In genomic region chr15:77094397-77095030, GRCh38 we compare ENCODE assay signal across 17 cellular contexts. TPM values are rescaled to one million over a fixed set of nuclear protein-coding genes. Genes with fewer than 3 reads are reported as not detected.
DNase-seq lines count a peak whose midpoint lies in the region; ATAC-seq and TF ChIP-seq lines count a peak whose summit lies in the region.
"Had no signal": no experiment of that assay in that cellular context is flagged by ENCODE, and none has a peak within 500 bp of the region (broad histone marks: within the 10 kb centered on the region; RNA-seq: fewer than 3 reads in every experiment).

No MANE protein-coding gene starts in this region.

- H3K4me3 ChIP-seq in thyroid gland (replicated peaks in 1 of 3) (no peak overlapping the region), gastroesophageal sphincter (no peak overlapping the region)
- H3K4me3 ChIP-seq: gastrocnemius medialis had no signal

- no peak overlapping the region for H3K27ac Mint-ChIP-seq in activated naive CD8-positive, alpha-beta T cell treated with anti-CD3 and anti-CD28 coated beads, Interleukin-2, amount 50 U/mL, for 24 hours
- no peak overlapping the region for H3K27ac Mint-ChIP-seq in activated naive CD8-positive, alpha-beta T cell treated with anti-CD3 and anti-CD28 coated beads for 36 hours
- H3K27ac Mint-ChIP-seq in type B pancreatic cell = peak overlapping the region; percentile 91
- H3K27ac Mint-ChIP-seq: activated naive CD8-positive, alpha-beta T cell; dendritic cell treated with granulocyte-macrophage colony-stimulating factor and Interleukin-4, amounts not matched to agents 40 ng/mL and 50 ng/mL, for 4 days; natural killer cell treated with Interleukin-12 subunit alpha and Interleukin-12 subunit beta and Interleukin-15 and Interleukin-18, amount 100 ng/mL, for 72 hours had no signal

- H3K9me3 ChIP-seq in thyroid gland (no peaks in the 10 kb centered on the region), gastroesophageal sphincter (no peaks in the 10 kb centered on the region)
- H3K9me3 ChIP-seq: gastrocnemius medialis had no signal

- intact Hi-C loops in thyroid gland (cut with DNase I) = no loop called here

- ATAC-seq in activated naive CD8-positive, alpha-beta T cell treated with anti-CD3 and anti-CD28 coated beads, Interleukin-2, amount 50 U/mL, for 24 hours = no peak
- no peak for ATAC-seq in GM21619 (IDR thresholded peaks at IDR 0.05; ENCODE audit: unreplicated experiment)
- no peak for ATAC-seq in gastroesophageal sphincter
- ATAC-seq: gastrocnemius medialis; left cardiac atrium; natural killer cell treated with Interleukin-12 subunit alpha and Interleukin-12 subunit beta and Interleukin-15 and Interleukin-18, amount 100 ng/mL, for 72 hours had no signal

- H3K4me1 ChIP-seq in thyroid gland = no peaks in the 10 kb centered on the region
- H3K4me1 ChIP-seq in gastroesophageal sphincter = no peaks in the 10 kb centered on the region
- H3K4me1 ChIP-seq: gastrocnemius medialis had no signal

- WGBS in thyroid gland, 2 donors = 80 to 91% methylated on average over 11 of the region's 11 CpGs
- 85 to 87% methylated on average over 6 to 7 of the region's 11 CpGs for WGBS in gastroesophageal sphincter (ENCODE audit: low coverage in 1 of 2), 2 donors

- H3K4me3 Mint-ChIP-seq in activated naive CD8-positive, alpha-beta T cell treated with anti-CD3 and anti-CD28 coated beads, Interleukin-2, amount 50 U/mL, for 24 hours = no peak overlapping the region
- no peak overlapping the region for H3K4me3 Mint-ChIP-seq in activated naive CD8-positive, alpha-beta T cell treated with anti-CD3 and anti-CD28 coated beads for 36 hours
- H3K4me3 Mint-ChIP-seq in type B pancreatic cell = no peak overlapping the region
- H3K4me3 Mint-ChIP-seq: activated naive CD8-positive, alpha-beta T cell; dendritic cell treated with granulocyte-macrophage colony-stimulating factor and Interleukin-4, amounts not matched to agents 40 ng/mL and 50 ng/mL, for 4 days; natural killer cell treated with Interleukin-12 subunit alpha and Interleukin-12 subunit beta and Interleukin-15 and Interleukin-18, amount 100 ng/mL, for 72 hours had no signal

- H3K27ac ChIP-seq in thyroid gland = no peak overlapping the region
- H3K27ac ChIP-seq in gastroesophageal sphincter = no peak overlapping the region
- H3K27ac ChIP-seq: gastrocnemius medialis had no signal

- TF ChIP-seq CTCF in LNCAP (IDR thresholded peaks at IDR 0.05) (peak; percentile 24; the same call in 1 of the 2 replicates), type B pancreatic cell (conservative IDR thresholded peaks at IDR 0.05) (peak; percentile 46), thyroid gland (IDR thresholded peaks at IDR 0.05) (no peak), gastroesophageal sphincter (IDR thresholded peaks at IDR 0.05) (no peak)

- TF ChIP-seq POLR2A in thyroid gland (IDR thresholded peaks at IDR 0.05) (no peak), gastroesophageal sphincter (IDR thresholded peaks at IDR 0.05) (no peak)

- H3K27me3 ChIP-seq in thyroid gland (no peaks in the 10 kb centered on the region), gastroesophageal sphincter (no peaks in the 10 kb centered on the region)
- H3K27me3 ChIP-seq: gastrocnemius medialis had no signal

- no peak for TF ChIP-seq EP300 in gastroesophageal sphincter (IDR thresholded peaks at IDR 0.05)

- H3K27me3 Mint-ChIP-seq in activated naive CD8-positive, alpha-beta T cell treated with anti-CD3 and anti-CD28 coated beads, Interleukin-2, amount 50 U/mL, for 24 hours = no peaks in the 10 kb centered on the region
- no peaks in the 10 kb centered on the region for H3K27me3 Mint-ChIP-seq in activated naive CD8-positive, alpha-beta T cell treated with anti-CD3 and anti-CD28 coated beads for 36 hours
- H3K27me3 Mint-ChIP-seq in type B pancreatic cell = peaks cover 4% of the 10 kb centered on the region
- H3K27me3 Mint-ChIP-seq: activated naive CD8-positive, alpha-beta T cell; dendritic cell treated with granulocyte-macrophage colony-stimulating factor and Interleukin-4, amounts not matched to agents 40 ng/mL and 50 ng/mL, for 4 days; natural killer cell treated with Interleukin-12 subunit alpha and Interleukin-12 subunit beta and Interleukin-15 and Interleukin-18, amount 100 ng/mL, for 72 hours had no signal

- H3K36me3 ChIP-seq in thyroid gland (no peaks in the 10 kb centered on the region), gastroesophageal sphincter (no peaks in the 10 kb centered on the region)
- H3K36me3 ChIP-seq: gastrocnemius medialis had no signal

- no peaks in the 10 kb centered on the region for H3K36me3 Mint-ChIP-seq in activated naive CD8-positive, alpha-beta T cell treated with anti-CD3 and anti-CD28 coated beads, Interleukin-2, amount 50 U/mL, for 24 hours (ENCODE audit: low read depth)
- no peaks in the 10 kb centered on the region for H3K36me3 Mint-ChIP-seq in activated naive CD8-positive, alpha-beta T cell treated with anti-CD3 and anti-CD28 coated beads for 36 hours
- no peaks in the 10 kb centered on the region for H3K36me3 Mint-ChIP-seq in type B pancreatic cell
- H3K36me3 Mint-ChIP-seq: activated naive CD8-positive, alpha-beta T cell; natural killer cell treated with Interleukin-12 subunit alpha and Interleukin-12 subunit beta and Interleukin-15 and Interleukin-18, amount 100 ng/mL, for 72 hours had no signal

- DNase-seq in activated naive CD8-positive, alpha-beta T cell treated with anti-CD3 and anti-CD28 coated beads, Interleukin-2, amount 50 U/mL, for 24 hours = peak; percentile 35
- DNase-seq in activated naive CD8-positive, alpha-beta T cell treated with anti-CD3 and anti-CD28 coated beads for 36 hours = no peak
- DNase-seq in cerebellar cortex (ENCODE audit: low spot score) (peak; percentile 21), type B pancreatic cell (ENCODE audit: extremely low spot score, unreplicated experiment) (no peak), thyroid gland (no peak)
- DNase-seq: gastrocnemius medialis, left cardiac atrium, NCI-H187 treated with DMSO at 0.1 percent for 48 hours, small intestine, T-helper 2 cell, trophoblast cell had no signal

- H3K4me1 Mint-ChIP-seq in activated naive CD8-positive, alpha-beta T cell treated with anti-CD3 and anti-CD28 coated beads, Interleukin-2, amount 50 U/mL, for 24 hours = no peaks in the 10 kb centered on the region
- no peaks in the 10 kb centered on the region for H3K4me1 Mint-ChIP-seq in activated naive CD8-positive, alpha-beta T cell treated with anti-CD3 and anti-CD28 coated beads for 36 hours
- H3K4me1 Mint-ChIP-seq in type B pancreatic cell (ENCODE audit: unreplicated experiment) = peaks cover 25% of the 10 kb centered on the region

- no peaks in the 10 kb centered on the region for H3K9me3 Mint-ChIP-seq in activated naive CD8-positive, alpha-beta T cell treated with anti-CD3 and anti-CD28 coated beads, Interleukin-2, amount 50 U/mL, for 24 hours
- H3K9me3 Mint-ChIP-seq in activated naive CD8-positive, alpha-beta T cell treated with anti-CD3 and anti-CD28 coated beads for 36 hours = no peaks in the 10 kb centered on the region
- H3K9me3 Mint-ChIP-seq in type B pancreatic cell = no peaks in the 10 kb centered on the region
- H3K9me3 Mint-ChIP-seq: dendritic cell treated with granulocyte-macrophage colony-stimulating factor and Interleukin-4, amounts not matched to agents 40 ng/mL and 50 ng/mL, for 4 days; natural killer cell treated with Interleukin-12 subunit alpha and Interleukin-12 subunit beta and Interleukin-15 and Interleukin-18, amount 100 ng/mL, for 72 hours had no signal

RNA-seq across cellular contexts. Expression of gene TSPAN3, which starts 23.6 kb away (rescaled TPM):
- 10 to 100 TPM; 40.6 to 43.1 TPM for total RNA-seq in activated naive CD8-positive, alpha-beta T cell treated with anti-CD3 and anti-CD28 coated beads for 36 hours
- total RNA-seq in type B pancreatic cell (ENCODE audit: low replicate concordance) (288 and 377 TPM in 2 replicates), thyroid gland (100 to 1,000 TPM; 330 to 637 (median 593) TPM), gastroesophageal sphincter (100 to 1,000 TPM; 163 to 205 (median 171) TPM)

Comparison
In these comparisons a context has a peak if more than half of its experiments do, and no peak if none do; other contexts are left out.
1. DNase-seq: peak in activated naive CD8-positive, alpha-beta T cell treated with anti-CD3 and anti-CD28 coated beads, Interleukin-2, amount 50 U/mL, for 24 hours (single experiment) and cerebellar cortex (single experiment); none in activated naive CD8-positive, alpha-beta T cell treated with anti-CD3 and anti-CD28 coated beads for 36 hours (single experiment), type B pancreatic cell (single experiment) and thyroid gland (0 of 2).
2. CTCF ChIP-seq: peak in LNCAP (single experiment) and type B pancreatic cell (single experiment); none in thyroid gland (0 of 6) and gastroesophageal sphincter (0 of 4).